Comparison of ENCODE assay signal across 1 cellular context in the genomic region with DNA sequence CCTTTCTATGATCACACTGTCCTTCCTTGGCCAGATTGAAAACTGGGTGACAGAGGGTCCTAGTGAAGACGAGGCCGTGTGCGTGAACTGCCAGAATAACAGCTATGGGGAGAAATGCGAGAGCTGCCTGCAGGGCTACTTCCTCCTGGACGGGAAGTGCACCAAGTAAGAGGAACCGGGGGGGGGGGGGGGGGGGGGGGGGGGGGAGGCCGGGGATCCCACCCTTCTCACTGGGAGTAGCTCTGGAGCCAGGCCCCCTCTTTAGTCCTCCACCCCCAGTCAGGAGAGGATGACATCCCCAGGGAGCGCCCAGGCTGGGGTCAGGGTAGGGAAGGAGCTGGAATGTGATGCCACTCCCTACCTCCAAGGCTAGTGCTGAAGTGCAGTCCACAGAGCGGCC.
TF ChIP-seq lines count a peak whose summit lies in the region.

No MANE protein-coding gene starts in this region.

TF ChIP-seq in WTC11, 78 proteins besides CTCF, POLR2A, EP300 and RAD21 (continued from another document):
- TF ChIP-seq ZSCAN18 (CRISPR knock-in tag; IDR thresholded peaks at IDR 0.05) (no peak), SMAD4 (CRISPR knock-in tag; IDR thresholded peaks at IDR 0.05) (no peak), HMGA2 (CRISPR knock-in tag; IDR thresholded peaks at IDR 0.05) (no peak), TP53 (CRISPR knock-in tag; IDR thresholded peaks at IDR 0.05) (no peak), GRHL2 (CRISPR knock-in tag; IDR thresholded peaks at IDR 0.05; ENCODE audit: insufficient replicate concordance, severe bottlenecking) (no peak)
